Comparison of ENCODE assay signal across 21 cellular contexts in the genomic region with DNA sequence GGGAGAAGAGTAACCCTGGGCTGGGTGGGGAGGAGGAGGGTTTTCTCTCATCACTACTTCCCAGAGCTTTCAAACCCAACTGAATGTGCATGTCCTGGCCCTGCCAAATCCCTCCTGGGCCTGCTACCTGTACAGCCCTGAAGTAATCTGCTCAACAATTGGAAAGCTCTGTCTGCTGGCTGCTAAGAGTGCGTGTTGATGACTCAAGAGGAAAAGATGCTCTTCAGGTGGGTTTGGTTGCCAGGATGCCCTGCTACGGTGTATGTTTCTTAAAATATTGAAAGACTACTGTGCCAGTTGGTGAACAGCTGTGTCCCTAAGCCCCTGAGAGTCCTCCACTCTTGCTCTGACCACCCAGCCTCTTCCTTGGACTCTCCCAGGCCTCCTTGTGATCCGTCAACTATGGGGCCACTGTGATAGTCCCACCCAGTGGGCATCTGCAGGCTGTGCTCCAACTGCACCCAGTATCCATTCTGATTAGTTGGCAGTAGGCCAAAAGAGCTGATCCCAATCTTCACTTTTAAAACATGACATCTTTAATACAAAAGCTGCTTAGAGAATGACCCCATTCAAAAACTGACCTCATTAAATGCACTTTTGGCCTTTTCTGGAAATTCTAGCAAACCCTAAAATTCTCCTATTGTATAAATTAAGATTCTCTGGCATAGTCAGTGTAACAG.
DNase-seq lines count a peak whose midpoint lies in the region; ATAC-seq and TF ChIP-seq lines count a peak whose summit lies in the region.
"Had no signal": no experiment of that assay in that cellular context is flagged by ENCODE, and none has a peak within 500 bp of the region (broad histone marks: within the 10 kb centered on the region; RNA-seq: fewer than 3 reads in every experiment).

No MANE protein-coding gene starts in this region.

- no peak for TF ChIP-seq CTCF in CD4-positive, alpha-beta T cell (IDR thresholded peaks at IDR 0.05)
- TF ChIP-seq CTCF in glutamatergic neuron (IDR thresholded peaks at IDR 0.05; ENCODE audit: partially characterized antibody, unreplicated experiment) = no peak
- no peak for TF ChIP-seq CTCF in tibial artery (IDR thresholded peaks at IDR 0.05)

- no peak for DNase-seq in T-helper 1 cell
- DNase-seq in CD4-positive, alpha-beta T cell = peak in 2 of 10 experiments; percentile 5 to 7
- no peak for DNase-seq in T-helper 17 cell
- no peak for DNase-seq in glutamatergic neuron
- no peak for DNase-seq in tibial artery
- no peak for DNase-seq in HK-2 (ENCODE audit: unreplicated experiment)
- DNase-seq: aorta; effector CD8-positive, alpha-beta T cell; EL; head of caudate nucleus; IMR-90; MV-4-11; NCI-H187 treated with DMSO at 0.1 percent for 48 hours; NCI-H526 treated with DMSO at 0.1 percent for 48 hours; PC-3; right cardiac atrium; T-helper 9 cell; trophoblast cell had no signal

- peak overlapping the region; percentile 94 for H3K27ac Mint-ChIP-seq in T-helper 1 cell treated with Interleukin-12 subunit alpha and Interleukin-12 subunit beta and Interleukin-4 antibody, amounts not matched to agents 30 μg/mL and 1 μg/mL, for 36 hours
- peak overlapping the region; percentile 91 for H3K27ac Mint-ChIP-seq in CD4-positive, alpha-beta T cell
- H3K27ac Mint-ChIP-seq in T-helper 17 cell (peak overlapping the region; percentile 91), glutamatergic neuron (ENCODE audit: unreplicated experiment) (peak overlapping the region; percentile 20)

- peak overlapping the region; percentile 62 for H3K27ac ChIP-seq in CD4-positive, alpha-beta T cell (ENCODE audit: low read depth, low read length)
- no peak overlapping the region for H3K27ac ChIP-seq in tibial artery
- H3K27ac ChIP-seq: SJCRH30 had no signal

- peaks cover 36% of the 10 kb centered on the region for H3K4me1 Mint-ChIP-seq in T-helper 1 cell treated with Interleukin-12 subunit alpha and Interleukin-12 subunit beta and Interleukin-4 antibody, amounts not matched to agents 30 μg/mL and 1 μg/mL, for 36 hours (ENCODE audit: low read depth)
- peaks cover 86% of the 10 kb centered on the region for H3K4me1 Mint-ChIP-seq in CD4-positive, alpha-beta T cell (ENCODE audit: low read depth)
- H3K4me1 Mint-ChIP-seq in T-helper 17 cell = peaks cover 28% of the 10 kb centered on the region
- H3K4me1 Mint-ChIP-seq in glutamatergic neuron (ENCODE audit: low read depth, unreplicated experiment) = peaks cover 11% of the 10 kb centered on the region

- no peaks in the 10 kb centered on the region for H3K9me3 Mint-ChIP-seq in T-helper 1 cell treated with Interleukin-12 subunit alpha and Interleukin-12 subunit beta and Interleukin-4 antibody, amounts not matched to agents 30 μg/mL and 1 μg/mL, for 36 hours
- H3K9me3 Mint-ChIP-seq in CD4-positive, alpha-beta T cell = peaks cover under 1% of the 10 kb centered on the region
- H3K9me3 Mint-ChIP-seq in glutamatergic neuron (ENCODE audit: unreplicated experiment) = peaks cover 2% of the 10 kb centered on the region

- peaks cover 10% of the 10 kb centered on the region for H3K36me3 Mint-ChIP-seq in T-helper 1 cell treated with Interleukin-12 subunit alpha and Interleukin-12 subunit beta and Interleukin-4 antibody, amounts not matched to agents 30 μg/mL and 1 μg/mL, for 36 hours (ENCODE audit: low read depth)
- H3K36me3 Mint-ChIP-seq in CD4-positive, alpha-beta T cell (ENCODE audit: low read depth) = peaks cover 20% of the 10 kb centered on the region
- H3K36me3 Mint-ChIP-seq in T-helper 17 cell (ENCODE audit: low read depth) (peaks cover 2% of the 10 kb centered on the region), glutamatergic neuron (ENCODE audit: unreplicated experiment) (no peaks in the 10 kb centered on the region)

- H3K36me3 ChIP-seq in tibial artery = no peaks in the 10 kb centered on the region
- H3K36me3 ChIP-seq: SJCRH30 had no signal

- POLR2A ChIA-PET in CD4-positive, alpha-beta T cell (lab: Charles Lee) = interaction anchor here (0.9 to 4.1 kb wide), 18 partner anchors 8 to 299 kb away, joined by 3 to 26 read pairs (median 6); partner anchors contain the start of gene AOAH

- CTCF ChIA-PET in CD4-positive, alpha-beta T cell (lab: Charles Lee) = no interaction called here

- no peaks in the 10 kb centered on the region for H3K27me3 Mint-ChIP-seq in T-helper 1 cell treated with Interleukin-12 subunit alpha and Interleukin-12 subunit beta and Interleukin-4 antibody, amounts not matched to agents 30 μg/mL and 1 μg/mL, for 36 hours (ENCODE audit: low read depth)
- H3K27me3 Mint-ChIP-seq in CD4-positive, alpha-beta T cell = no peaks in the 10 kb centered on the region
- no peaks in the 10 kb centered on the region for H3K27me3 Mint-ChIP-seq in T-helper 17 cell
- peaks cover 4% of the 10 kb centered on the region for H3K27me3 Mint-ChIP-seq in glutamatergic neuron (ENCODE audit: unreplicated experiment)

- no peaks in the 10 kb centered on the region for H3K9me3 ChIP-seq in CD4-positive, alpha-beta T cell (ENCODE audit: control insufficient read depth, low read length)
- H3K9me3 ChIP-seq in T-helper 17 cell (ENCODE audit: control insufficient read depth, low read length, poor library complexity, severe bottlenecking) (no peaks in the 10 kb centered on the region), tibial artery (no peaks in the 10 kb centered on the region)
- H3K9me3 ChIP-seq: SJCRH30 had no signal

- no peaks in the 10 kb centered on the region for H3K27me3 ChIP-seq in CD4-positive, alpha-beta T cell (ENCODE audit: control insufficient read depth, insufficient read depth, low read length)
- H3K27me3 ChIP-seq in tibial artery = no peaks in the 10 kb centered on the region
- H3K27me3 ChIP-seq: SJCRH30 had no signal

- ATAC-seq in CD4-positive, alpha-beta T cell (ENCODE audit: poor library complexity) = peak; percentile 27
- no peak for ATAC-seq in T-helper 17 cell
- ATAC-seq in GM21390 (IDR thresholded peaks at IDR 0.05; ENCODE audit: unreplicated experiment) = no peak
- ATAC-seq: PC-3, right cardiac atrium had no signal

- no peak overlapping the region for H3K4me3 ChIP-seq in tibial artery
- H3K4me3 ChIP-seq: SJCRH30 had no signal

- no peaks in the 10 kb centered on the region for H3K4me1 ChIP-seq in tibial artery

- intact Hi-C loops in CD4-positive, alpha-beta T cell (cut with DNase I, micrococcal nuclease) = loop anchor here (2.0 to 10.0 kb wide), 3 partner anchors 32 to 464 kb away; no protein-coding TSS in a partner anchor
- intact Hi-C loops in tibial artery (cut with DNase I; ENCODE audit: low total_unique reads) = no loop called here

- no peak overlapping the region for H3K4me3 Mint-ChIP-seq in T-helper 1 cell treated with Interleukin-12 subunit alpha and Interleukin-12 subunit beta and Interleukin-4 antibody, amounts not matched to agents 30 μg/mL and 1 μg/mL, for 36 hours
- peak overlapping the region; percentile 61 for H3K4me3 Mint-ChIP-seq in CD4-positive, alpha-beta T cell
- peak overlapping the region; percentile 59 for H3K4me3 Mint-ChIP-seq in T-helper 17 cell
- no peak overlapping the region for H3K4me3 Mint-ChIP-seq in glutamatergic neuron (ENCODE audit: unreplicated experiment)

Comparison
In these comparisons a context has a peak if more than half of its experiments do, and no peak if none do; other contexts are left out.
1. H3K27ac Mint-ChIP-seq: peak in every context shown above with its lines; median percentile 94 in T-helper 1 cell treated with Interleukin-12 subunit alpha and Interleukin-12 subunit beta and Interleukin-4 antibody, amounts not matched to agents 30 μg/mL and 1 μg/mL, for 36 hours; 91 in CD4-positive, alpha-beta T cell; 91 in T-helper 17 cell; 20 in glutamatergic neuron.
2. H3K4me3 Mint-ChIP-seq: peak in CD4-positive, alpha-beta T cell (single experiment) and T-helper 17 cell (single experiment); none in T-helper 1 cell treated with Interleukin-12 subunit alpha and Interleukin-12 subunit beta and Interleukin-4 antibody, amounts not matched to agents 30 μg/mL and 1 μg/mL, for 36 hours (single experiment) and glutamatergic neuron (single experiment).